Comparison of ENCODE assay signal across 2 cellular contexts in genomic region chr17:37103191-37103590, GRCh38.
TF ChIP-seq lines count a peak whose summit lies in the region.

No MANE protein-coding gene starts in this region.

TF ChIP-seq in GM23338, 12 proteins besides CTCF, POLR2A, EP300 and RAD21:
- TF ChIP-seq ZNF462 (CRISPR knock-in tag; IDR thresholded peaks at IDR 0.05) = no peak
- no peak for TF ChIP-seq EZH2phosphoT487 (IDR thresholded peaks at IDR 0.05; ENCODE audit: unreplicated experiment)
- no peak for TF ChIP-seq ETS1 (IDR thresholded peaks at IDR 0.05)
- no peak for TF ChIP-seq ZNF114 (CRISPR knock-in tag; IDR thresholded peaks at IDR 0.05)

TF ChIP-seq in H1, 55 proteins besides CTCF, POLR2A, EP300 and RAD21 (continued from another document):
- TF ChIP-seq SP1 (IDR thresholded peaks at IDR 0.05; ENCODE audit: low read depth, low read length) = no peak
- TF ChIP-seq SP2 (IDR thresholded peaks at IDR 0.05; ENCODE audit: low read length) = no peak
- no peak for TF ChIP-seq JUN (IDR thresholded peaks at IDR 0.05; ENCODE audit: low read depth, low read length)
TF ChIP-seq in H1: peak in this region for 0.
